In the genomic region with DNA sequence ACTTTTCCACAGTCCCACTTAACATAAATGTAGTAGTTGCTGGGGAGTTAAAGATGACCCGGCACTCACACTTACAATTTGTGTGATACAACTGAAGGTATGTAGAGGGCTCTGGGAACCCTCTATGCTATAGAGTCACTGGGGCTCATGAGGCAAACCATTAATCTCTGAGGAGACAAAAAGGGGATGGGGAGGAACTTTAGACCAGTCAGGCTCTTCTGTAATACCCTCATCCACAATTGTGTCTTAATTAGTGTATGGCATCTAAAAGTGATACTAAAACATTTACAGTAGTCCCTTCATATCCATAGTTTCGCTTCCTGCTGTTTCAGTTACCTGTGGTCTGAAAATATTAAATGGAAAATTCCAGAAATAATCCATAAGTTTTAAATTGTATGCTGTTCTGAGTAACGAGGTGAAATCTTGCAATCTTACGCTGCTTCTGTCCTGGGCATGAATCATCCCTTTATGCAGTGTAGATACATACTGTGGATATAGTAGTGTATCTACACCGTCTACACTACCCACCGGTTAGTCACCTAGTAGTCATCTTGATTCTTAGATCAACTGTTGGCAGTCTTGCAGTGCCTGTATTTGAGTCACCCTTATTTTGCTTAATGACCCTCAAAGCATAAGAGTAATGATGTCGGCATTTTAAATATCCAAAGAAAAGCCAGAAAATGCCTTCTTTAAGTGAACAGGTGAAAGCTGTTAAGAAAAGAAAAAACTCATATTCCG, we compare ENCODE assay signal across 9 cellular contexts. TPM values are rescaled to one million over a fixed set of nuclear protein-coding genes. Genes with fewer than 3 reads are reported as not detected.
A peak's percentile ranks its signal among the peaks of the same experiment; 100 is the strongest.
DNase-seq lines count a peak whose midpoint lies in the region; TF ChIP-seq lines count a peak whose summit lies in the region.
"Had no signal": no experiment of that assay in that cellular context is flagged by ENCODE, and none has a peak within 500 bp of the region (broad histone marks: within the 10 kb centered on the region; RNA-seq: fewer than 3 reads in every experiment).

No MANE protein-coding gene starts in this region.

- TF ChIP-seq POLR2A in Peyer's patch (IDR thresholded peaks at IDR 0.05) = no peak

- H3K9me3 Mint-ChIP-seq in T-helper 2 cell treated with Interferon-gamma antibody and Interleukin-4, amounts not matched to agents 5 μg/mL and 100 μg/mL, for 36 hours = no peaks in the 10 kb centered on the region
- H3K9me3 Mint-ChIP-seq: memory B cell had no signal

- CTCF ChIA-PET in AG04450 (lab: Charles Lee) = interaction anchor here (2.2 kb wide), 1 partner anchor 12 kb away, joined by 14 read pairs; a partner anchor contains a TSS

- H3K27ac ChIP-seq in AG04450 (ENCODE audit: low read depth, low read length) (peak overlapping the region; percentile 77), Peyer's patch (no peak overlapping the region)

- no peak overlapping the region for H3K4me3 ChIP-seq in AG04450 (ENCODE audit: low read depth, low read length)
- no peak overlapping the region for H3K4me3 ChIP-seq in foreskin fibroblast (ENCODE audit: low read depth in 1 of 2, low read length in 2 of 2)
- no peak overlapping the region for H3K4me3 ChIP-seq in Peyer's patch

- peaks cover 23% of the 10 kb centered on the region for H3K4me1 Mint-ChIP-seq in T-helper 2 cell treated with Interferon-gamma antibody and Interleukin-4, amounts not matched to agents 5 μg/mL and 100 μg/mL, for 36 hours (ENCODE audit: low read depth)

- POLR2A ChIA-PET in AG04450 (lab: Yijun Ruan, JAX) = no interaction called here

- H3K4me1 ChIP-seq in Peyer's patch = peaks cover 0 to 3% (median 0%) of the 10 kb centered on the region in 4 donors

- H3K9me3 ChIP-seq in AG04450 (ENCODE audit: control insufficient read depth, insufficient read depth, low read length) (no peaks in the 10 kb centered on the region), Peyer's patch (no peaks in the 10 kb centered on the region)

- DNase-seq in AG04450 (ENCODE audit: low read depth, low spot score) (peak; percentile 78), GM04503 (ENCODE audit: low read depth) (peak; percentile 76), foreskin fibroblast (peak; percentile 95), SHP77 (lab: John Stamatoyannopoulos, UW) (no peak), NCI-H1930 (lab: John Stamatoyannopoulos, UW) (no peak), SK-N-DZ (ENCODE audit: low spot score) (no peak), Peyer's patch (no peak)
- DNase-seq in T-helper 2 cell treated with Interferon-gamma antibody and Interleukin-4, amounts not matched to agents 5 μg/mL and 100 μg/mL, for 36 hours (ENCODE audit: low spot score) = peak; percentile 48

- H3K27ac Mint-ChIP-seq in T-helper 2 cell treated with Interferon-gamma antibody and Interleukin-4, amounts not matched to agents 5 μg/mL and 100 μg/mL, for 36 hours = no peak overlapping the region
- H3K27ac Mint-ChIP-seq: memory B cell had no signal

- no peak overlapping the region for H3K4me3 Mint-ChIP-seq in T-helper 2 cell treated with Interferon-gamma antibody and Interleukin-4, amounts not matched to agents 5 μg/mL and 100 μg/mL, for 36 hours
- H3K4me3 Mint-ChIP-seq: memory B cell had no signal

- peaks cover 7% of the 10 kb centered on the region for H3K36me3 Mint-ChIP-seq in T-helper 2 cell treated with Interferon-gamma antibody and Interleukin-4, amounts not matched to agents 5 μg/mL and 100 μg/mL, for 36 hours (ENCODE audit: low read depth)
- H3K36me3 Mint-ChIP-seq: memory B cell had no signal

- H3K36me3 ChIP-seq in Peyer's patch = no peaks in the 10 kb centered on the region

- H3K27me3 ChIP-seq in AG04450 (ENCODE audit: control insufficient read depth, insufficient read depth, low read length) (no peaks in the 10 kb centered on the region), Peyer's patch (no peaks in the 10 kb centered on the region)

- no peaks in the 10 kb centered on the region for H3K27me3 Mint-ChIP-seq in T-helper 2 cell treated with Interferon-gamma antibody and Interleukin-4, amounts not matched to agents 5 μg/mL and 100 μg/mL, for 36 hours (ENCODE audit: low read depth)
- H3K27me3 Mint-ChIP-seq: memory B cell had no signal

- TF ChIP-seq CTCF in AG04450 (IDR thresholded peaks at IDR 0.05; ENCODE audit: low read depth, low read length) = no peak
- TF ChIP-seq CTCF in foreskin fibroblast (IDR thresholded peaks at IDR 0.05; ENCODE audit: low read depth, low read length) = no peak
- no peak for TF ChIP-seq CTCF in Peyer's patch (IDR thresholded peaks at IDR 0.05)

RNA-seq across cellular contexts. Expression of a gene that starts 12.2 kb away (rescaled TPM):
- 19.9 and 24.3 TPM in 2 replicates for polyA plus RNA-seq in AG04450 (2011; rRNA removed)
- 23.6 and 28.2 TPM in 2 replicates for polyA minus RNA-seq in AG04450 (2011; rRNA and poly(A)+ RNA removed)
- polyA plus RNA-seq in SK-N-DZ (2014; cell fraction: cytosol; rRNA removed) = 6.9 and 8.0 TPM in 2 replicates
- polyA plus RNA-seq in SK-N-DZ (2014; cell fraction: nucleus; rRNA removed) = 3.2 and 4.8 TPM in 2 replicates
- total RNA-seq in Peyer's patch = 10 to 100 TPM; 11.1 to 20.6 (median 15.9) TPM

RNA-seq across cellular contexts. Expression of a gene that starts 33.0 kb away (rescaled TPM):
- polyA plus RNA-seq in AG04450 (2011; rRNA removed) = not detected in 2 replicates
- not detected in 2 replicates for polyA minus RNA-seq in AG04450 (2011; rRNA and poly(A)+ RNA removed)
- polyA plus RNA-seq in SK-N-DZ (2014; cell fraction: cytosol; rRNA removed) = not detected in 2 replicates
- not detected in 2 replicates for polyA plus RNA-seq in SK-N-DZ (2014; cell fraction: nucleus; rRNA removed)
- 100 to 1,000 TPM in 3 of 4 donors, 10 to 100 TPM in 1; 31.4 to 222 (median 173) TPM for total RNA-seq in Peyer's patch

RNA-seq across cellular contexts. Expression of a gene that starts 49.8 kb away (rescaled TPM):
- 4.7 and 6.4 TPM in 2 replicates for polyA plus RNA-seq in AG04450 (2011; rRNA removed)
- polyA minus RNA-seq in AG04450 (2011; rRNA and poly(A)+ RNA removed) = 7.8 and 11.7 TPM in 2 replicates
- not detected in 2 replicates for polyA plus RNA-seq in SK-N-DZ (2014; cell fraction: cytosol; rRNA removed)
- polyA plus RNA-seq in SK-N-DZ (2014; cell fraction: nucleus; rRNA removed) = not detected in 2 replicates
- 10 to 100 TPM in 3 of 4 donors, 1 to 10 TPM in 1; 8.3 to 28.6 (median 21.3) TPM for total RNA-seq in Peyer's patch

Comparison
In these comparisons a context has a peak if more than half of its experiments do, and no peak if none do; other contexts are left out.
1. DNase-seq: peak in AG04450 (single experiment), GM04503 (single experiment), T-helper 2 cell treated with Interferon-gamma antibody and Interleukin-4, amounts not matched to agents 5 μg/mL and 100 μg/mL, for 36 hours (single experiment) and foreskin fibroblast (2 of 2); none in SHP77 (0 of 2), NCI-H1930 (0 of 2), SK-N-DZ (single experiment) and Peyer's patch (0 of 3).